1 cellular context compared by ENCODE assay signal in genomic region chr7:134071355-134072331, GRCh38.
TF ChIP-seq lines count a peak whose summit lies in the region.

No MANE protein-coding gene starts in this region.

TF ChIP-seq in GM12878, 131 proteins besides CTCF, POLR2A, EP300 and RAD21 (continued from another document):
- TF ChIP-seq ZBTB11 (CRISPR knock-in tag; IDR thresholded peaks at IDR 0.05): no peak
- TF ChIP-seq NRF1 (conservative IDR thresholded peaks at IDR 0.05; ENCODE audit: low read depth, low read length): no peak
- TF ChIP-seq RUNX3 (IDR thresholded peaks at IDR 0.05; ENCODE audit: low read length): peak; percentile 71
- no peak for TF ChIP-seq NFYA (IDR thresholded peaks at IDR 0.05; ENCODE audit: borderline replicate concordance, low read depth, low read length)
- TF ChIP-seq MEF2B (IDR thresholded peaks at IDR 0.05; ENCODE audit: partially characterized antibody, poor library complexity, severe bottlenecking): peak; percentile 32
- TF ChIP-seq IKZF2 (IDR thresholded peaks at IDR 0.05): no peak
- TF ChIP-seq PAX8 (IDR thresholded peaks at IDR 0.05): no peak
- no peak for TF ChIP-seq STAT3 (IDR thresholded peaks at IDR 0.05; ENCODE audit: low read depth, low read length)
- TF ChIP-seq ZNF592 (IDR thresholded peaks at IDR 0.05): no peak
- no peak for TF ChIP-seq ZBED1 (IDR thresholded peaks at IDR 0.05; ENCODE audit: borderline replicate concordance)
- TF ChIP-seq NFIC (IDR thresholded peaks at IDR 0.05; ENCODE audit: low read depth, low read length): peak; percentile 76
- TF ChIP-seq FOXM1 (IDR thresholded peaks at IDR 0.05; ENCODE audit: low read depth, low read length): peak; percentile 43; the same call in 1 of the 2 replicates
- TF ChIP-seq ZNF687 (IDR thresholded peaks at IDR 0.05): no peak
- TF ChIP-seq MEF2A (IDR thresholded peaks at IDR 0.05; ENCODE audit: insufficient read depth, low read depth, low read length): peak; percentile 93
- no peak; the same call in 1 of the 2 replicates for TF ChIP-seq EED (IDR thresholded peaks at IDR 0.05; ENCODE audit: low read depth)
- TF ChIP-seq RBBP5 (conservative IDR thresholded peaks at IDR 0.05): no peak
- TF ChIP-seq BCL3 (IDR thresholded peaks at IDR 0.05; ENCODE audit: borderline replicate concordance, insufficient read depth, low read depth, low read length, poor library complexity, severe bottlenecking): no peak
- peak; percentile 43; the same call in 1 of the 2 replicates for TF ChIP-seq NR2F1 (conservative IDR thresholded peaks at IDR 0.05)
- no peak for TF ChIP-seq PRDM15 (CRISPR knock-in tag; IDR thresholded peaks at IDR 0.05)
- TF ChIP-seq IRF5 (IDR thresholded peaks at IDR 0.05; ENCODE audit: borderline replicate concordance): no peak
- peak; percentile 39; the same call in 1 of the 2 replicates for TF ChIP-seq BCL11A (IDR thresholded peaks at IDR 0.05; ENCODE audit: low read depth, low read length)
- peak; percentile 59; the same call in 1 of the 2 replicates for TF ChIP-seq IRF4 (IDR thresholded peaks at IDR 0.05; ENCODE audit: low read depth, low read length)
- peak; percentile 13; the same call in 1 of the 2 replicates for TF ChIP-seq JUNB (IDR thresholded peaks at IDR 0.05)
- no peak for TF ChIP-seq MXI1 (IDR thresholded peaks at IDR 0.05; ENCODE audit: low read depth, low read length)
- no peak for TF ChIP-seq TAF1 (IDR thresholded peaks at IDR 0.05; ENCODE audit: borderline replicate concordance, low read depth, low read length)
- TF ChIP-seq ZNF24 (IDR thresholded peaks at IDR 0.05): no peak
- no peak for TF ChIP-seq USF2 (IDR thresholded peaks at IDR 0.05; ENCODE audit: borderline replicate concordance, low read depth, low read length)
